1 cellular context compared by ENCODE assay signal in genomic region chr4:121760205-121760604, GRCh38.
TF ChIP-seq lines count a peak whose summit lies in the region.

No MANE protein-coding gene starts in this region.

TF ChIP-seq in K562, 482 proteins besides CTCF, POLR2A, EP300 and RAD21:
- TF ChIP-seq TAF1 (IDR thresholded peaks at IDR 0.05; ENCODE audit: control insufficient read depth, extremely low read depth, insufficient read depth, low read length, severe bottlenecking) (no peak), ZFPM2 (CRISPR knock-in tag; IDR thresholded peaks at IDR 0.05) (no peak), SNIP1 (IDR thresholded peaks at IDR 0.05; ENCODE audit: low read depth) (no peak), CREB5 (CRISPR knock-in tag; IDR thresholded peaks at IDR 0.05) (no peak), SPI1 (IDR thresholded peaks at IDR 0.05; ENCODE audit: borderline replicate concordance, low read depth, low read length) (peak; percentile 57; the same call in 1 of the 2 replicates), SRSF7 (optimal IDR thresholded peaks at IDR 0.05; ENCODE audit: low read depth, low read length) (no peak)
- TF ChIP-seq, protein P1, sequence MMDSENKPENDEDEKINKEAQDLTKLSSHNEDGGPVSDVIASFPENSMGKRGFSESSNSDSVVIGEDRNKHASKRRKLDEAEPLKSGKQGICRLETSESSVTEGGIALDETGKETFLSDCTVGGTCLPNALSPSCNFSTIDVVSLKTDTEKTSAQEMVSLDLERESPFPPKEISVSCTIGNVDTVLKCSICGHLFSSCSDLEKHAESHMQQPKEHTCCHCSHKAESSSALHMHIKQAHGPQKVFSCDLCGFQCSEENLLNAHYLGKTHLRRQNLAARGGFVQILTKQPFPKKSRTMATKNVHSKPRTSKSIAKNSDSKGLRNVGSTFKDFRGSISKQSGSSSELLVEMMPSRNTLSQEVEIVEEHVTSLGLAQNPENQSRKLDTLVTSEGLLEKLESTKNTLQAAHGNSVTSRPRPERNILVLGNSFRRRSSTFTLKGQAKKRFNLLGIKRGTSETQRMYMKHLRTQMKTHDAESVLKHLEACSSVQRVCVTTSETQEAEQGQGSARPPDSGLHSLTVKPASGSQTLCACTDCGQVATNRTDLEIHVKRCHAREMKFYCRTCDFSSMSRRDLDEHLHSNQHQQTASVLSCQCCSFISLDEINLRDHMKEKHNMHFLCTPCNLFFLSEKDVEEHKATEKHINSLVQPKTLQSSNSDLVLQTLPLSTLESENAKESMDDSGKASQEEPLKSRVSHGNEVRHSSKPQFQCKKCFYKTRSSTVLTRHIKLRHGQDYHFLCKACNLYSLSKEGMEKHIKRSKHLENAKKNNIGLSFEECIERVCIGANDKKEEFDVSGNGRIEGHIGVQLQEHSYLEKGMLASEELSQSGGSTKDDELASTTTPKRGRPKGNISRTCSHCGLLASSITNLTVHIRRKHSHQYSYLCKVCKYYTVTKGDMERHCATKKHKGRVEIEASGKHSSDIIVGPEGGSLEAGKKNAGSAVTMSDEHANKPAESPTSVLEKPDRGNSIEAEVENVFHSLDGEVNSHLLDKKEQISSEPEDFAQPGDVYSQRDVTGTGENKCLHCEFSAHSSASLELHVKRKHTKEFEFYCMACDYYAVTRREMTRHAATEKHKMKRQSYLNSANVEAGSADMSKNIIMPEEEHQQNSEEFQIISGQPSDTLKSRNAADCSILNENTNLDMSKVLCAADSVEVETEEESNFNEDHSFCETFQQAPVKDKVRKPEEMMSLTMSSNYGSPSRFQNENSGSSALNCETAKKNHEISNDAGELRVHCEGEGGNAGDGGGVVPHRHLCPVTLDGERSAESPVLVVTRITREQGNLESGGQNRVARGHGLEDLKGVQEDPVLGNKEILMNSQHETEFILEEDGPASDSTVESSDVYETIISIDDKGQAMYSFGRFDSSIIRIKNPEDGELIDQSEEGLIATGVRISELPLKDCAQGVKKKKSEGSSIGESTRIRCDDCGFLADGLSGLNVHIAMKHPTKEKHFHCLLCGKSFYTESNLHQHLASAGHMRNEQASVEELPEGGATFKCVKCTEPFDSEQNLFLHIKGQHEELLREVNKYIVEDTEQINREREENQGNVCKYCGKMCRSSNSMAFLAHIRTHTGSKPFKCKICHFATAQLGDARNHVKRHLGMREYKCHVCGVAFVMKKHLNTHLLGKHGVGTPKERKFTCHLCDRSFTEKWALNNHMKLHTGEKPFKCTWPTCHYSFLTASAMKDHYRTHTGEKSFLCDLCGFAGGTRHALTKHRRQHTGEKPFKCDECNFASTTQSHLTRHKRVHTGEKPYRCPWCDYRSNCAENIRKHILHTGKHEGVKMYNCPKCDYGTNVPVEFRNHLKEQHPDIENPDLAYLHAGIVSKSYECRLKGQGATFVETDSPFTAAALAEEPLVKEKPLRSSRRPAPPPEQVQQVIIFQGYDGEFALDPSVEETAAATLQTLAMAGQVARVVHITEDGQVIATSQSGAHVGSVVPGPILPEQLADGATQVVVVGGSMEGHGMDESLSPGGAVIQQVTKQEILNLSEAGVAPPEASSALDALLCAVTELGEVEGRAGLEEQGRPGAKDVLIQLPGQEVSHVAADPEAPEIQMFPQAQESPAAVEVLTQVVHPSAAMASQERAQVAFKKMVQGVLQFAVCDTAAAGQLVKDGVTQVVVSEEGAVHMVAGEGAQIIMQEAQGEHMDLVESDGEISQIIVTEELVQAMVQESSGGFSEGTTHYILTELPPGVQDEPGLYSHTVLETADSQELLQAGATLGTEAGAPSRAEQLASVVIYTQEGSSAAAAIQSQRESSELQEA (IDR thresholded peaks at IDR 0.05; ENCODE audit: low read depth): no peak
- TF ChIP-seq, protein P2, sequence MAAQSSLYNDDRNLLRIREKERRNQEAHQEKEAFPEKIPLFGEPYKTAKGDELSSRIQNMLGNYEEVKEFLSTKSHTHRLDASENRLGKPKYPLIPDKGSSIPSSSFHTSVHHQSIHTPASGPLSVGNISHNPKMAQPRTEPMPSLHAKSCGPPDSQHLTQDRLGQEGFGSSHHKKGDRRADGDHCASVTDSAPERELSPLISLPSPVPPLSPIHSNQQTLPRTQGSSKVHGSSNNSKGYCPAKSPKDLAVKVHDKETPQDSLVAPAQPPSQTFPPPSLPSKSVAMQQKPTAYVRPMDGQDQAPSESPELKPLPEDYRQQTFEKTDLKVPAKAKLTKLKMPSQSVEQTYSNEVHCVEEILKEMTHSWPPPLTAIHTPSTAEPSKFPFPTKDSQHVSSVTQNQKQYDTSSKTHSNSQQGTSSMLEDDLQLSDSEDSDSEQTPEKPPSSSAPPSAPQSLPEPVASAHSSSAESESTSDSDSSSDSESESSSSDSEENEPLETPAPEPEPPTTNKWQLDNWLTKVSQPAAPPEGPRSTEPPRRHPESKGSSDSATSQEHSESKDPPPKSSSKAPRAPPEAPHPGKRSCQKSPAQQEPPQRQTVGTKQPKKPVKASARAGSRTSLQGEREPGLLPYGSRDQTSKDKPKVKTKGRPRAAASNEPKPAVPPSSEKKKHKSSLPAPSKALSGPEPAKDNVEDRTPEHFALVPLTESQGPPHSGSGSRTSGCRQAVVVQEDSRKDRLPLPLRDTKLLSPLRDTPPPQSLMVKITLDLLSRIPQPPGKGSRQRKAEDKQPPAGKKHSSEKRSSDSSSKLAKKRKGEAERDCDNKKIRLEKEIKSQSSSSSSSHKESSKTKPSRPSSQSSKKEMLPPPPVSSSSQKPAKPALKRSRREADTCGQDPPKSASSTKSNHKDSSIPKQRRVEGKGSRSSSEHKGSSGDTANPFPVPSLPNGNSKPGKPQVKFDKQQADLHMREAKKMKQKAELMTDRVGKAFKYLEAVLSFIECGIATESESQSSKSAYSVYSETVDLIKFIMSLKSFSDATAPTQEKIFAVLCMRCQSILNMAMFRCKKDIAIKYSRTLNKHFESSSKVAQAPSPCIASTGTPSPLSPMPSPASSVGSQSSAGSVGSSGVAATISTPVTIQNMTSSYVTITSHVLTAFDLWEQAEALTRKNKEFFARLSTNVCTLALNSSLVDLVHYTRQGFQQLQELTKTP (IDR thresholded peaks at IDR 0.05; ENCODE audit: low read depth in 1 of 2, partially characterized antibody in 2 of 2): no peak
TF ChIP-seq in K562: peak in this region for 1.
